In the genomic region with DNA sequence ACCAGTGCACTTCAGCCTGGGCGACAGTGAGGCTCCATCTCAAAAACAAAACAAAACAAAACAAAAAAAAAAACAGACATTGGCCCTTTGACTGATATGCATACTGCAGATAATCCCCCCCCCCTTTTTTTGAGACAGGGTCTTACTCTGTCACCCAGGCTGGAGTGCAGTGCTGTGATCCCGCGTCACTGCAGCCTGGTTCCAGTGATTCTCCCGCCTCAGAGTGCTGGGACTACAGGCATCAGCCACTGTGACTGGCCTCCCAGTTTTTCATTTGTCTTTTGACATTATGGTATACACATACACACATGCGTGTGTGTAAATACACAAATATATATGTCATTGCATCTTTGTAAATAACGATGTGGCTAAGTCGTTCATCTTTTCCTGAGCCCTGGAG, we compare ENCODE assay signal across 30 cellular contexts.
"Had no signal": no experiment of that assay in that cellular context is flagged by ENCODE, and none has a peak within 500 bp of the region (broad histone marks: within the 10 kb centered on the region; RNA-seq: fewer than 3 reads in every experiment).

No MANE protein-coding gene starts in this region.

- H3K27ac ChIP-seq: coronary artery, esophagus squamous epithelium, heart right ventricle, left lung, neutrophil, pancreas, right lobe of liver, suprapubic skin, thyroid gland, vagina had no signal

- H3K27ac Mint-ChIP-seq: effector memory CD8-positive, alpha-beta T cell; progenitor cell of endocrine pancreas; stimulated activated naive CD8-positive, alpha-beta T cell treated with anti-CD3 and anti-CD28 coated beads, Interleukin-15, amount 100 ng/mL, for 72 hours had no signal

- H3K27me3 Mint-ChIP-seq: effector memory CD8-positive, alpha-beta T cell; naive thymus-derived CD4-positive, alpha-beta T cell; progenitor cell of endocrine pancreas; stimulated activated naive CD8-positive, alpha-beta T cell treated with anti-CD3 and anti-CD28 coated beads, Interleukin-15, amount 100 ng/mL, for 72 hours had no signal

- H3K4me3 Mint-ChIP-seq: effector memory CD8-positive, alpha-beta T cell; naive thymus-derived CD4-positive, alpha-beta T cell; nephron progenitor cell; stimulated activated naive CD8-positive, alpha-beta T cell treated with anti-CD3 and anti-CD28 coated beads, Interleukin-15, amount 100 ng/mL, for 72 hours had no signal

- H3K9me3 Mint-ChIP-seq: effector memory CD8-positive, alpha-beta T cell; naive thymus-derived CD4-positive, alpha-beta T cell; nephron progenitor cell; stimulated activated naive CD8-positive, alpha-beta T cell treated with anti-CD3 and anti-CD28 coated beads, Interleukin-15, amount 100 ng/mL, for 72 hours had no signal

- ATAC-seq: effector memory CD8-positive, alpha-beta T cell; heart right ventricle; left cardiac atrium; left lung; naive thymus-derived CD4-positive, alpha-beta T cell; pancreas; stimulated activated naive CD8-positive, alpha-beta T cell treated with anti-CD3 and anti-CD28 coated beads, Interleukin-15, amount 100 ng/mL, for 72 hours had no signal

- DNase-seq: dermis blood vessel endothelial cell; effector memory CD8-positive, alpha-beta T cell; erythroblast; esophagus squamous epithelium; foreskin melanocyte; glutamatergic neuron; heart right ventricle; hippocampal formation; left cardiac atrium; left lung; mesendoderm; midbrain; naive thymus-derived CD4-positive, alpha-beta T cell; nephron progenitor cell; pancreas; right lobe of liver; small intestine; stimulated activated CD4-positive, alpha-beta T cell treated with anti-CD3 and anti-CD28 coated beads, Interleukin-12 subunit alpha, Interleukin-12 subunit beta, amount 100 ng/mL, for 4 hours; stimulated activated CD4-positive, alpha-beta T cell treated with anti-CD3 and anti-CD28 coated beads, Interleukin-1b, Interleukin-23, amount 100 ng/mL, for 48 hours; stimulated activated CD4-positive, alpha-beta T cell treated with anti-CD3 and anti-CD28 coated beads, Interleukin-4, amount 100 ng/mL, for 1 hour; stimulated activated CD8-positive, alpha-beta memory T cell treated with anti-CD3 and anti-CD28 coated beads, Interleukin-4, amount 100 ng/mL, for 48 hours; stimulated activated naive CD4-positive, alpha-beta T cell; stimulated activated naive CD8-positive, alpha-beta T cell treated with anti-CD3 and anti-CD28 coated beads, Interleukin-15, amount 100 ng/mL, for 72 hours; thyroid gland; trophoblast cell had no signal
